Comparison of ENCODE assay signal across 1 cellular context in genomic region chr12:88579941-88580871, GRCh38.
TF ChIP-seq lines count a peak whose summit lies in the region.

Gene KITLG, minus strand, starts transcription at chr12:88580471. Its CDS starts 193 bp downstream, at chr12:88580278.

TF ChIP-seq in HepG2, 621 proteins besides CTCF, POLR2A, EP300 and RAD21 (continued from another document and continues in another):
- TF ChIP-seq MNT (IDR thresholded peaks at IDR 0.05) = no peak
- peak; percentile 55; the same call in 1 of the 2 replicates for TF ChIP-seq ZNF605 (CRISPR knock-in tag; IDR thresholded peaks at IDR 0.05)
- TF ChIP-seq CBFB (CRISPR knock-in tag; IDR thresholded peaks at IDR 0.05) = no peak
- TF ChIP-seq GLMP (CRISPR knock-in tag; IDR thresholded peaks at IDR 0.05; ENCODE audit: borderline replicate concordance) = no peak
- TF ChIP-seq KDM5A (IDR thresholded peaks at IDR 0.05; ENCODE audit: borderline replicate concordance, low read length) = no peak
- TF ChIP-seq SRSF1 (optimal IDR thresholded peaks at IDR 0.05; ENCODE audit: low read depth, low read length) = no peak
- peak; percentile 99 for TF ChIP-seq ZNF800 (CRISPR knock-in tag; IDR thresholded peaks at IDR 0.05)
- no peak for TF ChIP-seq MXD4 (CRISPR knock-in tag; IDR thresholded peaks at IDR 0.05)
- no peak; the same call in 1 of the 2 replicates for TF ChIP-seq MTA1 (CRISPR knock-in tag; IDR thresholded peaks at IDR 0.05; ENCODE audit: borderline replicate concordance)
- no peak for TF ChIP-seq DRAP1 (CRISPR knock-in tag; IDR thresholded peaks at IDR 0.05)
- TF ChIP-seq IRF9 (CRISPR knock-in tag; IDR thresholded peaks at IDR 0.05; ENCODE audit: borderline replicate concordance) = no peak
- no peak for TF ChIP-seq ARID2 (CRISPR knock-in tag; IDR thresholded peaks at IDR 0.05; ENCODE audit: borderline replicate concordance)
- peak; percentile 55; the same call in 1 of the 2 replicates for TF ChIP-seq ZNF878 (CRISPR knock-in tag; IDR thresholded peaks at IDR 0.05)
- no peak for TF ChIP-seq KLF16 (CRISPR knock-in tag; IDR thresholded peaks at IDR 0.05)
- no peak for TF ChIP-seq JARID2 (CRISPR knock-in tag; IDR thresholded peaks at IDR 0.05; ENCODE audit: insufficient replicate concordance)
- TF ChIP-seq ZFP41 (CRISPR knock-in tag; IDR thresholded peaks at IDR 0.05; ENCODE audit: borderline replicate concordance) = no peak
- TF ChIP-seq MAZ (IDR thresholded peaks at IDR 0.05; ENCODE audit: borderline replicate concordance, low read depth, low read length) = no peak
- no peak for TF ChIP-seq MAZ (CRISPR knock-in tag; IDR thresholded peaks at IDR 0.05; ENCODE audit: low read depth)
- TF ChIP-seq SPEN (CRISPR knock-in tag; IDR thresholded peaks at IDR 0.05; ENCODE audit: low read depth) = no peak
- no peak for TF ChIP-seq ZNF546 (CRISPR knock-in tag; conservative IDR thresholded peaks at IDR 0.05)
- TF ChIP-seq ZKSCAN5 (CRISPR knock-in tag; IDR thresholded peaks at IDR 0.05) = no peak
- TF ChIP-seq ERF (CRISPR knock-in tag; IDR thresholded peaks at IDR 0.05) = no peak
- no peak for TF ChIP-seq THAP8 (CRISPR knock-in tag; IDR thresholded peaks at IDR 0.05; ENCODE audit: borderline replicate concordance)
- TF ChIP-seq BCL6 (CRISPR knock-in tag; IDR thresholded peaks at IDR 0.05) = no peak
- TF ChIP-seq ZNF749 (CRISPR knock-in tag; IDR thresholded peaks at IDR 0.05; ENCODE audit: borderline replicate concordance) = no peak
- TF ChIP-seq NFAT5 (CRISPR knock-in tag; IDR thresholded peaks at IDR 0.05) = no peak
- no peak for TF ChIP-seq HNF1A (IDR thresholded peaks at IDR 0.05; ENCODE audit: low read depth)
- TF ChIP-seq HNF1A (CRISPR knock-in tag; IDR thresholded peaks at IDR 0.05; ENCODE audit: borderline replicate concordance) = peak; percentile 59; the same call in 1 of the 2 replicates
- no peak for TF ChIP-seq MTF1 (CRISPR knock-in tag; IDR thresholded peaks at IDR 0.05)
- no peak for TF ChIP-seq ATF2 (CRISPR knock-in tag; IDR thresholded peaks at IDR 0.05)
- TF ChIP-seq KLF13 (CRISPR knock-in tag; IDR thresholded peaks at IDR 0.05) = no peak; the same call in 1 of the 2 replicates
- no peak for TF ChIP-seq MIXL1 (CRISPR knock-in tag; IDR thresholded peaks at IDR 0.05)
- no peak for TF ChIP-seq ISL2 (CRISPR knock-in tag; IDR thresholded peaks at IDR 0.05)
- TF ChIP-seq DNMT1 (CRISPR knock-in tag; IDR thresholded peaks at IDR 0.05) = no peak
- TF ChIP-seq ZSCAN29 (CRISPR knock-in tag; conservative IDR thresholded peaks at IDR 0.05) = no peak
- TF ChIP-seq KMT2B (CRISPR knock-in tag; IDR thresholded peaks at IDR 0.05) = no peak
- no peak for TF ChIP-seq NFE2L1 (CRISPR knock-in tag; IDR thresholded peaks at IDR 0.05; ENCODE audit: borderline replicate concordance)
- peak; percentile 59 for TF ChIP-seq SALL1 (CRISPR knock-in tag; IDR thresholded peaks at IDR 0.05)
- TF ChIP-seq TRIM24 (CRISPR knock-in tag; IDR thresholded peaks at IDR 0.05) = no peak
- no peak for TF ChIP-seq TMF1 (CRISPR knock-in tag; IDR thresholded peaks at IDR 0.05; ENCODE audit: low read depth)
- TF ChIP-seq SIX1 (CRISPR knock-in tag; IDR thresholded peaks at IDR 0.05; ENCODE audit: borderline replicate concordance) = no peak
